In genomic region chr15:71152542-71152941, GRCh38 we compare ENCODE assay signal across 25 cellular contexts. TPM values are rescaled to one million over a fixed set of nuclear protein-coding genes. Genes with fewer than 3 reads are reported as not detected.
"Had no signal": no experiment of that assay in that cellular context is flagged by ENCODE, and none has a peak within 500 bp of the region (broad histone marks: within the 10 kb centered on the region; RNA-seq: fewer than 3 reads in every experiment).

No MANE protein-coding gene starts in this region.

- H3K27ac ChIP-seq: brain microvascular endothelial cell, colonic mucosa, gastroesophageal sphincter, neural progenitor cell, testis, upper lobe of right lung had no signal

- H3K36me3 ChIP-seq: colonic mucosa, gastroesophageal sphincter, neural progenitor cell, upper lobe of right lung had no signal

- H3K9me3 ChIP-seq: colonic mucosa, gastroesophageal sphincter, testis, upper lobe of right lung had no signal

- H3K4me3 ChIP-seq: colonic mucosa, gastroesophageal sphincter, lung, neural progenitor cell, testis, upper lobe of right lung had no signal

- H2AFZ ChIP-seq: neural progenitor cell had no signal

- H3K27me3 ChIP-seq: brain microvascular endothelial cell, colonic mucosa, gastroesophageal sphincter, neural progenitor cell, testis, upper lobe of right lung had no signal

- H3K4me3 Mint-ChIP-seq: activated naive CD4-positive, alpha-beta T cell treated with anti-CD3 and anti-CD28 coated beads, Interleukin-2, amount 50 U/mL, for 24 hours; central memory CD8-positive, alpha-beta T cell; endodermal cell; mesothelial cell of epicardium; naive thymus-derived CD8-positive, alpha-beta T cell; neural progenitor cell; stimulated activated naive B cell treated with anti-CD40 and anti-IgM and Interleukin-4, amounts not matched to agents 10 μg/mL and 1 μg/mL and 100 μg/mL, for 72 hours had no signal

- H3K9me3 Mint-ChIP-seq: activated naive CD4-positive, alpha-beta T cell treated with anti-CD3 and anti-CD28 coated beads, Interleukin-2, amount 50 U/mL, for 24 hours; central memory CD8-positive, alpha-beta T cell; endodermal cell; mesothelial cell of epicardium; neural progenitor cell; stimulated activated naive B cell treated with anti-CD40 and anti-IgM and Interleukin-4, amounts not matched to agents 10 μg/mL and 1 μg/mL and 100 μg/mL, for 72 hours had no signal

- H3K27ac Mint-ChIP-seq: activated naive CD4-positive, alpha-beta T cell treated with anti-CD3 and anti-CD28 coated beads, Interleukin-2, amount 50 U/mL, for 24 hours; endodermal cell; mesothelial cell of epicardium; naive thymus-derived CD8-positive, alpha-beta T cell; stimulated activated naive B cell treated with anti-CD40 and anti-IgM and Interleukin-4, amounts not matched to agents 10 μg/mL and 1 μg/mL and 100 μg/mL, for 72 hours had no signal

- H3K4me2 ChIP-seq: neural progenitor cell had no signal

- H3K4me1 ChIP-seq: colonic mucosa, neural progenitor cell, testis had no signal

- H3K4me1 Mint-ChIP-seq: activated naive CD4-positive, alpha-beta T cell treated with anti-CD3 and anti-CD28 coated beads, Interleukin-2, amount 50 U/mL, for 24 hours; central memory CD8-positive, alpha-beta T cell; naive thymus-derived CD8-positive, alpha-beta T cell; stimulated activated naive B cell treated with anti-CD40 and anti-IgM and Interleukin-4, amounts not matched to agents 10 μg/mL and 1 μg/mL and 100 μg/mL, for 72 hours had no signal

- DNase-seq: activated CD4-positive, alpha-beta T cell treated with anti-CD3 and anti-CD28 coated beads for 1 hour; activated CD4-positive, alpha-beta T cell treated with anti-CD3 and anti-CD28 coated beads, Interleukin-2, amount 50 U/mL, for 1 hour; activated gamma-delta T cell treated with Interleukin-2 at 50 U/mL for 16 hours; activated T-cell treated with anti-CD3 and anti-CD28 coated beads, Interleukin-2, amount 50 U/mL, for 1 hour; aorta; brain microvascular endothelial cell; colonic mucosa; endodermal cell; head of caudate nucleus; islet precursor cell; naive thymus-derived CD8-positive, alpha-beta T cell; posterior cingulate gyrus; stimulated activated CD4-positive, alpha-beta T cell treated with anti-CD3 and anti-CD28 coated beads, Interleukin-2, amount 100 ng/mL, for 48 hours; stimulated activated CD8-positive, alpha-beta memory T cell treated with anti-CD3 and anti-CD28 coated beads, Interleukin-4, amount 100 ng/mL, for 48 hours; stimulated activated naive B cell treated with anti-CD40 and anti-IgM and Interleukin-4, amounts not matched to agents 10 μg/mL and 1 μg/mL and 100 μg/mL, for 72 hours; T-helper 1 cell; testis; upper lobe of right lung had no signal

- H3K9ac ChIP-seq: neural progenitor cell had no signal

- FAIRE-seq: TTC549 had no signal

- H3K36me3 Mint-ChIP-seq: activated naive CD4-positive, alpha-beta T cell treated with anti-CD3 and anti-CD28 coated beads, Interleukin-2, amount 50 U/mL, for 24 hours; naive thymus-derived CD8-positive, alpha-beta T cell; stimulated activated naive B cell treated with anti-CD40 and anti-IgM and Interleukin-4, amounts not matched to agents 10 μg/mL and 1 μg/mL and 100 μg/mL, for 72 hours had no signal

- ATAC-seq: gastroesophageal sphincter; naive thymus-derived CD8-positive, alpha-beta T cell; stimulated activated naive B cell treated with anti-CD40 and anti-IgM and Interleukin-4, amounts not matched to agents 10 μg/mL and 1 μg/mL and 100 μg/mL, for 72 hours; upper lobe of right lung had no signal

RNA-seq across cellular contexts. Expression of gene THSD4, which starts 37.3 kb away (rescaled TPM):
- total RNA-seq: naive thymus-derived CD8-positive, alpha-beta T cell had no signal
- polyA plus RNA-seq: naive thymus-derived CD8-positive, alpha-beta T cell had no signal
